ENCODE assay signal across 15 cellular contexts in genomic region chr11:128246364-128247234, GRCh38.
DNase-seq lines count a peak whose midpoint lies in the region; ATAC-seq, FAIRE-seq and TF ChIP-seq lines count a peak whose summit lies in the region.
"Had no signal": no experiment of that assay in that cellular context is flagged by ENCODE, and none has a peak within 500 bp of the region (broad histone marks: within the 10 kb centered on the region; RNA-seq: fewer than 3 reads in every experiment).

No MANE protein-coding gene starts in this region.

- no peak overlapping the region for H3K27ac Mint-ChIP-seq in GM23338
- H3K27ac Mint-ChIP-seq: CD14-positive monocyte had no signal

- H3K36me3 ChIP-seq in GM23338 (ENCODE audit: insufficient read depth) (no peaks in the 10 kb centered on the region), bronchial epithelial cell (ENCODE audit: control insufficient read depth, insufficient read depth, low read length) (no peaks in the 10 kb centered on the region)
- H3K36me3 ChIP-seq: HAP-1 had no signal

- peak; percentile 7 for FAIRE-seq in bronchial epithelial cell (lab: Jason Lieb, UNC)
- no peak for FAIRE-seq in GM12892 (lab: Jason Lieb, UNC)

- H3K4me1 ChIP-seq in GM23338 (ENCODE audit: insufficient read depth), result peaks cover 4% of the 10 kb centered on the region; the same call in 1 of the 2 replicates
- H3K4me1 ChIP-seq: HAP-1 had no signal

- no peak for TF ChIP-seq POLR2A in GM12892 (IDR thresholded peaks at IDR 0.05; ENCODE audit: low read depth, low read length)

- H3F3A ChIP-seq in GM23338 (replicated peaks; ENCODE audit: low read depth), result no peaks in the 10 kb centered on the region

- H3K9me3 Mint-ChIP-seq in GM23338, result no peaks in the 10 kb centered on the region

- peaks cover under 1% of the 10 kb centered on the region for H3K27me3 Mint-ChIP-seq in GM23338 (ENCODE audit: insufficient read depth, low read depth, poor library complexity)

- no peak overlapping the region for H3K4me3 Mint-ChIP-seq in GM23338
- H3K4me3 Mint-ChIP-seq: CD14-positive monocyte had no signal

- H3K27ac ChIP-seq in GM23338 (ENCODE audit: low read depth), result no peak overlapping the region

- no peak for DNase-seq in GM23338 (ENCODE audit: low spot score)
- no peak for DNase-seq in bronchial epithelial cell (ENCODE audit: low read depth)
- peak; percentile 41 for DNase-seq in iris pigment epithelial cell (ENCODE audit: low read depth)
- peak; percentile 30 for DNase-seq in stromal cell of bone marrow (ENCODE audit: low read depth)
- DNase-seq in activated naive CD4-positive, alpha-beta T cell treated with Interleukin-2 at 50 U/mL for 16 hours, result no peak
- DNase-seq in NCI-H446 (lab: John Stamatoyannopoulos, UW), result no peak
- no peak for DNase-seq in GM12892 (ENCODE audit: insufficient read length)
- DNase-seq: activated CD4-positive, CD25-positive, alpha-beta regulatory T cell treated with anti-CD3 and anti-CD28 coated beads, Interleukin-2, amount 50 U/mL, for 72 hours; amygdala; DND-41; effector CD4-positive, alpha-beta T cell; stimulated activated CD4-positive, alpha-beta T cell treated with anti-CD3 and anti-CD28 coated beads, Interleukin-1b, Interleukin-23, amount 100 ng/mL, for 48 hours had no signal

- H3K4me1 Mint-ChIP-seq in GM23338, result peaks cover 7% of the 10 kb centered on the region

- H4K20me1 ChIP-seq in GM23338 (replicated peaks; ENCODE audit: insufficient read depth), result no peaks in the 10 kb centered on the region

- peak; percentile 54 for ATAC-seq in GM23338
- ATAC-seq in activated CD4-positive, CD25-positive, alpha-beta regulatory T cell treated with anti-CD3 and anti-CD28 coated beads, Interleukin-2, amount 50 U/mL, for 24 hours, result no peak

- H3K4me2 ChIP-seq in GM23338, result no peak overlapping the region

- peak overlapping the region; percentile 56 for H2AFZ ChIP-seq in GM23338

- TF ChIP-seq CTCF in GM23338 (conservative IDR thresholded peaks at IDR 0.05; ENCODE audit: low read depth in 2 of 2), result no peak
- no peak for TF ChIP-seq CTCF in bronchial epithelial cell (IDR thresholded peaks at IDR 0.05; ENCODE audit: insufficient read depth, low read length, severe bottlenecking)

- H3K79me2 ChIP-seq in GM23338 (replicated peaks; ENCODE audit: insufficient read depth), result no peaks in the 10 kb centered on the region

- H3K4me3 ChIP-seq in GM23338, result no peak overlapping the region
- H3K4me3 ChIP-seq in bronchial epithelial cell (ENCODE audit: low read depth, low read length), result no peak overlapping the region
- H3K4me3 ChIP-seq: HAP-1 had no signal

- H3K27me3 ChIP-seq in GM23338 (ENCODE audit: insufficient read depth) (no peaks in the 10 kb centered on the region), bronchial epithelial cell (ENCODE audit: control insufficient read depth, insufficient read depth, low read length) (no peaks in the 10 kb centered on the region)

- no peaks in the 10 kb centered on the region for H3K9me2 ChIP-seq in GM23338 (ENCODE audit: insufficient read depth)

- no peaks in the 10 kb centered on the region for H3K36me3 Mint-ChIP-seq in GM23338 (ENCODE audit: low read depth)
- H3K36me3 Mint-ChIP-seq: CD14-positive monocyte had no signal

TF ChIP-seq in GM23338, 12 proteins besides CTCF, POLR2A, EP300 and RAD21:
- TF ChIP-seq REST (IDR thresholded peaks at IDR 0.05; ENCODE audit: unreplicated experiment) (no peak), POLR2AphosphoS5 (IDR thresholded peaks at IDR 0.05; ENCODE audit: low read depth) (no peak), EZH2 (IDR thresholded peaks at IDR 0.05; ENCODE audit: low read depth, unreplicated experiment) (no peak), ZNF331 (CRISPR knock-in tag; IDR thresholded peaks at IDR 0.05; ENCODE audit: low read depth) (no peak)

Comparison
In these comparisons a context has a peak if more than half of its experiments do, and no peak if none do; other contexts are left out.
1. DNase-seq: peak in iris pigment epithelial cell (single experiment) and stromal cell of bone marrow (single experiment); none in GM23338 (single experiment), bronchial epithelial cell (single experiment), activated naive CD4-positive, alpha-beta T cell treated with Interleukin-2 at 50 U/mL for 16 hours (single experiment), NCI-H446 (0 of 2) and GM12892 (single experiment).